ENCODE assay signal across 20 cellular contexts in the genomic region with DNA sequence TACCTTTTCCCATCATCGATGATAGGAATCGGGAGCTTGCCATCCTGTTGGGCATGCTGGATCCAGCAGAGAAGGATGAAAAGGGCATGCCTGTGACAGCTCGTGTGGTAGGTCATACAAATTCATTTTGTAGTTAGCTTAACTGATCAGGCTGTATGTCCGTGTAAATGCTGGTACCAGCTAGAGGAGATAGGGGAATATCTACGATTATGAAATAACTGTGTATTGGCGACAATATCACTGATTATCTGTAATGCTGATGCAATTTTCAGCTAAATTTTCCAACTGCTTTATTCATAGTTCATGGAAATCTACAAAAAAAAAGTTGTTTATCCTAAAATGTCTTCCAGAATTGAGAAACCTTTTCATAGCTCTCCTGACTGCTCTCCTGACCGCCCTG. TPM values are rescaled to one million over a fixed set of nuclear protein-coding genes. Genes with fewer than 3 reads are reported as not detected.
DNase-seq lines count a peak whose midpoint lies in the region; ATAC-seq, FAIRE-seq and TF ChIP-seq lines count a peak whose summit lies in the region.
"Had no signal": no experiment of that assay in that cellular context is flagged by ENCODE, and none has a peak within 500 bp of the region (broad histone marks: within the 10 kb centered on the region; RNA-seq: fewer than 3 reads in every experiment).

No MANE protein-coding gene starts in this region.

- no peaks in the 10 kb centered on the region for H3K9me3 ChIP-seq in HepG2 (ENCODE audit: low read length)
- no peaks in the 10 kb centered on the region for H3K9me3 ChIP-seq in right lobe of liver
- H3K9me3 ChIP-seq in K562 (replicated peaks; ENCODE audit: control insufficient read depth, insufficient read depth, low read depth, low read length) = no peaks in the 10 kb centered on the region
- H3K9me3 ChIP-seq: A549, Caco-2 had no signal

- H3K4me3 ChIP-seq in HepG2 (replicated peaks in 1 of 3; ENCODE audit: insufficient read depth in 1 of 3, low read depth in 2 of 3, low read length in 3 of 3) (no peak overlapping the region), right lobe of liver (no peak overlapping the region), K562 (no peak overlapping the region), mesendoderm (ENCODE audit: low read length) (no peak overlapping the region)
- H3K4me3 ChIP-seq: A549, GM23248 had no signal

- H2BK5ac ChIP-seq in mesendoderm (ENCODE audit: low read length) = no peak overlapping the region

- H2BK15ac ChIP-seq in mesendoderm (replicated peaks; ENCODE audit: low read depth) = no peak overlapping the region

- no peaks in the 10 kb centered on the region for H3K9me1 ChIP-seq in K562 (ENCODE audit: control insufficient read depth, insufficient read depth, low read length)

- ATAC-seq in activated CD4-positive, alpha-beta T cell treated with anti-CD3 and anti-CD28 coated beads for 36 hours = no peak
- ATAC-seq in HepG2 = no peak
- no peak for ATAC-seq in right lobe of liver
- no peak for ATAC-seq in K562
- ATAC-seq in stimulated activated effector memory CD8-positive, alpha-beta T cell treated with anti-CD3 and anti-CD28 coated beads, Interleukin-12 subunit alpha, Interleukin-12 subunit beta, amount 100 ng/mL, for 72 hours = no peak
- ATAC-seq: A549 had no signal

- H2BK120ac ChIP-seq in mesendoderm (ENCODE audit: low read depth, low read length) = no peak overlapping the region

- no peak for DNase-seq in activated CD4-positive, alpha-beta T cell treated with anti-CD3 and anti-CD28 coated beads for 36 hours
- DNase-seq in activated CD4-positive, alpha-beta T cell treated with anti-CD3 and anti-CD28 coated beads for 1 hour = no peak
- DNase-seq in HepG2 (ENCODE audit: low spot score) (no peak), right lobe of liver (no peak), K562 (ENCODE audit: extremely low read depth in 1 of 4, low spot score in 3 of 4) (no peak), osteocyte (ENCODE audit: extremely low spot score, unreplicated experiment) (no peak), mesendoderm (no peak)
- no peak for DNase-seq in stimulated activated effector memory CD8-positive, alpha-beta T cell treated with anti-CD3 and anti-CD28 coated beads, Interleukin-12 subunit alpha, Interleukin-12 subunit beta, amount 100 ng/mL, for 72 hours (ENCODE audit: low spot score in 2 of 2)
- DNase-seq: AML-193; Caco-2; CD4-positive, alpha-beta T cell; GDM1; GM23248; HCEC 1CT; IMR-90 had no signal

- CTCF ChIA-PET in activated CD4-positive, alpha-beta T cell treated with anti-CD3 and anti-CD28 coated beads for 36 hours (lab: Charles Lee) = interaction anchor here (1.1 to 1.2 kb wide), 2 partner anchors 10 to 15 kb away, joined by 4 read pairs; no protein-coding TSS in a partner anchor
- CTCF ChIA-PET in HepG2 (lab: Yijun Ruan, JAX; ENCODE audit: low intra/inter-chr PET ratio, low total read pairs) = no interaction called here
- CTCF ChIA-PET in K562 (lab: Yijun Ruan, JAX; ENCODE audit: low intra/inter-chr PET ratio) = no interaction called here

- H3K27ac Mint-ChIP-seq in activated CD4-positive, alpha-beta T cell treated with anti-CD3 and anti-CD28 coated beads for 36 hours = peak overlapping the region; percentile 49
- H3K27ac Mint-ChIP-seq in stimulated activated effector memory CD8-positive, alpha-beta T cell treated with anti-CD3 and anti-CD28 coated beads, Interleukin-12 subunit alpha, Interleukin-12 subunit beta, amount 100 ng/mL, for 72 hours = peak overlapping the region; percentile 3
- H3K27ac Mint-ChIP-seq in osteocyte (ENCODE audit: unreplicated experiment) = no peak overlapping the region
- H3K27ac Mint-ChIP-seq: CD4-positive, alpha-beta T cell had no signal

- FAIRE-seq in HepG2 (lab: Jason Lieb, UNC) = no peak
- no peak for FAIRE-seq in K562 (lab: Jason Lieb, UNC)
- FAIRE-seq: A549, H54 had no signal

- no peak overlapping the region for H3K4ac ChIP-seq in mesendoderm (ENCODE audit: low read depth, low read length)

- no peak overlapping the region for H3K4me3 Mint-ChIP-seq in activated CD4-positive, alpha-beta T cell treated with anti-CD3 and anti-CD28 coated beads for 36 hours
- H3K4me3 Mint-ChIP-seq in stimulated activated effector memory CD8-positive, alpha-beta T cell treated with anti-CD3 and anti-CD28 coated beads, Interleukin-12 subunit alpha, Interleukin-12 subunit beta, amount 100 ng/mL, for 72 hours = no peak overlapping the region
- no peak overlapping the region for H3K4me3 Mint-ChIP-seq in osteocyte (ENCODE audit: unreplicated experiment)
- H3K4me3 Mint-ChIP-seq: CD4-positive, alpha-beta T cell had no signal

- H3K79me2 ChIP-seq in HepG2 (ENCODE audit: insufficient read depth, low read length) = peaks cover 16% of the 10 kb centered on the region
- H3K79me2 ChIP-seq in K562 (ENCODE audit: control insufficient read depth, insufficient read depth, low read length) = peaks cover 31% of the 10 kb centered on the region
- peaks cover 2% of the 10 kb centered on the region for H3K79me2 ChIP-seq in mesendoderm (ENCODE audit: control insufficient read depth, insufficient read depth, low read length)

- no peaks in the 10 kb centered on the region for H3K27me3 ChIP-seq in HepG2 (ENCODE audit: control insufficient read depth in 1 of 2, insufficient read depth in 2 of 2, low read length in 2 of 2)
- no peaks in the 10 kb centered on the region for H3K27me3 ChIP-seq in right lobe of liver
- no peaks in the 10 kb centered on the region for H3K27me3 ChIP-seq in K562 (ENCODE audit: control insufficient read depth in 2 of 2, insufficient read depth in 2 of 2, low read length in 2 of 2)
- H3K27me3 ChIP-seq in mesendoderm (ENCODE audit: insufficient read depth, low read length, poor library complexity) = no peaks in the 10 kb centered on the region

- H3K27me3 Mint-ChIP-seq in activated CD4-positive, alpha-beta T cell treated with anti-CD3 and anti-CD28 coated beads for 36 hours = no peaks in the 10 kb centered on the region
- no peaks in the 10 kb centered on the region for H3K27me3 Mint-ChIP-seq in osteocyte (ENCODE audit: unreplicated experiment)
- H3K27me3 Mint-ChIP-seq: CD4-positive, alpha-beta T cell had no signal

- H3K4me2 ChIP-seq in HepG2 (ENCODE audit: low read depth, low read length) (no peak overlapping the region), K562 (ENCODE audit: insufficient read depth, low read length) (no peak overlapping the region), mesendoderm (ENCODE audit: low read length) (no peak overlapping the region)
- H3K4me2 ChIP-seq: A549 had no signal

- H2AFZ ChIP-seq in HepG2 (ENCODE audit: low read length) (no peak overlapping the region), K562 (ENCODE audit: low read depth, low read length) (no peak overlapping the region)
- H2AFZ ChIP-seq: GM23248 had no signal

- H3K9ac ChIP-seq in HepG2 (ENCODE audit: insufficient read depth, low read depth, low read length) (no peak overlapping the region), K562 (ENCODE audit: insufficient read depth in 1 of 2, low read depth in 2 of 2, low read length in 2 of 2) (no peak overlapping the region), mesendoderm (ENCODE audit: low read length) (no peak overlapping the region)
- H3K9ac ChIP-seq: GM23248 had no signal

- peaks cover 58% of the 10 kb centered on the region for H3K36me3 Mint-ChIP-seq in activated CD4-positive, alpha-beta T cell treated with anti-CD3 and anti-CD28 coated beads for 36 hours (ENCODE audit: low read depth)
- peaks cover 96% of the 10 kb centered on the region for H3K36me3 Mint-ChIP-seq in stimulated activated effector memory CD8-positive, alpha-beta T cell treated with anti-CD3 and anti-CD28 coated beads, Interleukin-12 subunit alpha, Interleukin-12 subunit beta, amount 100 ng/mL, for 72 hours
- peaks cover 70% of the 10 kb centered on the region for H3K36me3 Mint-ChIP-seq in osteocyte (ENCODE audit: unreplicated experiment)

- TF ChIP-seq CTCF in HepG2 (CRISPR knock-in tag; IDR thresholded peaks at IDR 0.05) = no peak
- no peak for TF ChIP-seq CTCF in right lobe of liver (IDR thresholded peaks at IDR 0.05)
- TF ChIP-seq CTCF in K562 (IDR thresholded peaks at IDR 0.05 in 2 of 3, conservative IDR thresholded peaks at IDR 0.05 in 1 of 3; ENCODE audit: insufficient read depth in 2 of 3, low read depth in 1 of 3, low read length in 3 of 3) = no peak
- no peak for TF ChIP-seq CTCF in osteocyte (IDR thresholded peaks at IDR 0.05)

- no peak overlapping the region for H3K18ac ChIP-seq in mesendoderm (ENCODE audit: low read length)

- BruUV-seq in HepG2 (replicated peaks; lab: Mats Ljungman, UMichigan) (no TSS peak), K562 (replicated peaks; lab: Mats Ljungman, UMichigan) (no TSS peak)

- peaks cover 12% of the 10 kb centered on the region for H3K4me1 Mint-ChIP-seq in activated CD4-positive, alpha-beta T cell treated with anti-CD3 and anti-CD28 coated beads for 36 hours
- peaks cover 13% of the 10 kb centered on the region for H3K4me1 Mint-ChIP-seq in stimulated activated effector memory CD8-positive, alpha-beta T cell treated with anti-CD3 and anti-CD28 coated beads, Interleukin-12 subunit alpha, Interleukin-12 subunit beta, amount 100 ng/mL, for 72 hours
- no peaks in the 10 kb centered on the region for H3K4me1 Mint-ChIP-seq in osteocyte (ENCODE audit: unreplicated experiment)

- no peak overlapping the region for H3K23ac ChIP-seq in mesendoderm (ENCODE audit: low read length)

- intact Hi-C loops in activated CD4-positive, alpha-beta T cell treated with anti-CD3 and anti-CD28 coated beads for 36 hours (cut with DNase I, micrococcal nuclease) = no loop called here
- intact Hi-C loops in HepG2 (cut with micrococcal nuclease; ENCODE audit: unreplicated experiment) (no loop called here), right lobe of liver (cut with DNase I) (no loop called here), K562 (cut with micrococcal nuclease) (no loop called here)

- TF ChIP-seq POLR2A in HepG2 (IDR thresholded peaks at IDR 0.05; ENCODE audit: insufficient read depth in 1 of 2, low read depth in 2 of 2, low read length in 2 of 2) (no peak), right lobe of liver (IDR thresholded peaks at IDR 0.05) (no peak), K562 (conservative IDR thresholded peaks at IDR 0.05) (no peak)

- in situ Hi-C loops in HepG2 (cut with HindIII; ENCODE audit: extremely low pct_ligation_motif_present, low pct_unique_long_range_greater_than_20kb) (no loop called here), K562 (cut with MboI) (no loop called here)

- no peak overlapping the region for H3K27ac ChIP-seq in HepG2 (ENCODE audit: extremely low read length, insufficient read depth, low read length)
- no peak overlapping the region for H3K27ac ChIP-seq in right lobe of liver
- no peak overlapping the region for H3K27ac ChIP-seq in K562 (ENCODE audit: extremely low read depth, low read depth, low read length)
- no peak overlapping the region for H3K27ac ChIP-seq in mesendoderm (ENCODE audit: low read depth, low read length)
- H3K27ac ChIP-seq: 22Rv1, A549, C4-2B, GM23248, HL-60 had no signal

- H3K56ac ChIP-seq in mesendoderm (ENCODE audit: low read length) = no peak overlapping the region

- no peak overlapping the region for H2AK5ac ChIP-seq in mesendoderm (ENCODE audit: low read length)

- POLR2A ChIA-PET in activated CD4-positive, alpha-beta T cell treated with anti-CD3 and anti-CD28 coated beads for 36 hours (lab: Charles Lee) = no interaction called here
- POLR2A ChIA-PET in HepG2 (lab: Yijun Ruan, JAX) (interaction anchor here (3.0 kb wide), 1 partner anchor 8 kb away, joined by 18 read pairs; the partner anchor contains the start of gene PRDX6), K562 (lab: Yijun Ruan, JAX) (interaction anchor here (0.6 to 1.4 kb wide), 3 partner anchors 9 to 230 kb away, joined by 3 to 9 read pairs (median 4); partner anchors contain the start of genes KLHL20 and PRDX6)

- peaks cover 2% of the 10 kb centered on the region for H3K79me1 ChIP-seq in mesendoderm (ENCODE audit: low read length)

- H3K4me1 ChIP-seq in HepG2 (ENCODE audit: insufficient read depth, low read length) = peaks cover 21% of the 10 kb centered on the region
- H3K4me1 ChIP-seq in right lobe of liver = peaks cover 0 to 16% (median 7%) of the 10 kb centered on the region in 4 donors
- peaks cover 0 to under 1% of the 10 kb centered on the region in 2 experiments; a peak in 2 of 5 replicates for H3K4me1 ChIP-seq in K562 (replicated peaks in 1 of 2; ENCODE audit: control insufficient read depth in 2 of 2, insufficient read depth in 2 of 2, low read length in 2 of 2)
- no peaks in the 10 kb centered on the region for H3K4me1 ChIP-seq in mesendoderm (ENCODE audit: control insufficient read depth, low read depth, low read length)
- H3K4me1 ChIP-seq: A549 had no signal

- H4K5ac ChIP-seq in mesendoderm (ENCODE audit: low read length) = no peak overlapping the region

- WGBS in HepG2 (ENCODE audit: low lambda C conversion rate) = 98% methylated on average over 7 of the region's 7 CpGs
- WGBS in right lobe of liver (ENCODE audit: insufficient coverage, low coverage, low lambda C conversion rate, missing lambda C conversion rate) = 72% methylated on average over 7 of the region's 7 CpGs
- WGBS in K562 (ENCODE audit: insufficient coverage, low coverage, missing lambda C conversion rate) = 89% methylated on average over 7 of the region's 7 CpGs
- no CpG with 5 or more reads among the region's 7 CpGs for WGBS in mesendoderm (ENCODE audit: extremely low coverage, insufficient coverage, low lambda C conversion rate)

- no peaks in the 10 kb centered on the region for H3K9me3 Mint-ChIP-seq in activated CD4-positive, alpha-beta T cell treated with anti-CD3 and anti-CD28 coated beads for 36 hours (ENCODE audit: low read depth)
- H3K9me3 Mint-ChIP-seq in stimulated activated effector memory CD8-positive, alpha-beta T cell treated with anti-CD3 and anti-CD28 coated beads, Interleukin-12 subunit alpha, Interleukin-12 subunit beta, amount 100 ng/mL, for 72 hours = no peaks in the 10 kb centered on the region
- no peaks in the 10 kb centered on the region for H3K9me3 Mint-ChIP-seq in osteocyte (ENCODE audit: unreplicated experiment)
- H3K9me3 Mint-ChIP-seq: CD4-positive, alpha-beta T cell had no signal

- H4K20me1 ChIP-seq in HepG2 (ENCODE audit: insufficient read depth, low read length) (peaks cover 7% of the 10 kb centered on the region), K562 (replicated peaks; ENCODE audit: control insufficient read depth, insufficient read depth, low read length) (no peaks in the 10 kb centered on the region)

- no peak overlapping the region for H4K8ac ChIP-seq in mesendoderm (ENCODE audit: low read depth, low read length)

- TF ChIP-seq EP300 in HepG2 (IDR thresholded peaks at IDR 0.05; ENCODE audit: low read depth in 2 of 2, low read length in 2 of 2) (no peak), HepG2 (CRISPR knock-in tag; IDR thresholded peaks at IDR 0.05; ENCODE audit: borderline replicate concordance) (no peak), K562 (IDR thresholded peaks at IDR 0.05; ENCODE audit: low read length) (no peak)

- TF ChIP-seq RAD21 in HepG2 (CRISPR knock-in tag; IDR thresholded peaks at IDR 0.05) = no peak
- no peak for TF ChIP-seq RAD21 in K562 (CRISPR knock-in tag; conservative IDR thresholded peaks at IDR 0.05 in 1 of 2, IDR thresholded peaks at IDR 0.05 in 1 of 2)

- H3K36me3 ChIP-seq in HepG2 (replicated peaks in 1 of 2; ENCODE audit: control insufficient read depth in 1 of 2, insufficient read depth in 2 of 2, low read length in 2 of 2) (peaks cover 24 to 80% of the 10 kb centered on the region in 2 experiments), right lobe of liver (peaks cover 3 to 84% (median 71%) of the 10 kb centered on the region in 4 donors), K562 (ENCODE audit: control insufficient read depth, insufficient read depth, low read length) (peaks cover 88% of the 10 kb centered on the region), mesendoderm (ENCODE audit: control insufficient read depth, insufficient read depth, low read length) (peaks cover 18% of the 10 kb centered on the region)

RNA-seq across cellular contexts. Expression of gene PRDX6, which starts 8.3 kb away (rescaled TPM):
- 100 to 1,000 TPM; 103 to 125 TPM for total RNA-seq in activated CD4-positive, alpha-beta T cell treated with anti-CD3 and anti-CD28 coated beads for 36 hours
- total RNA-seq in HepG2 (2016; rRNA removed; fragmentation: Illumina TruSeq; extraction: Trizol) = 309 and 409 TPM in 2 replicates
- 101 and 108 TPM in 2 replicates for total RNA-seq in HepG2 (2016; cell fraction: cytosol; rRNA removed; fragmentation: Illumina TruSeq; extraction: Trizol; ENCODE audit: low read depth)
- 290 and 420 TPM in 2 replicates for total RNA-seq in HepG2 (2016; cell fraction: insoluble cytoplasmic fraction; rRNA removed; fragmentation: Illumina TruSeq; extraction: Trizol)
- 163 and 164 TPM in 2 replicates for total RNA-seq in HepG2 (2016; cell fraction: membrane; rRNA removed; fragmentation: Illumina TruSeq; extraction: Trizol)
- total RNA-seq in HepG2 (2016; cell fraction: nucleus; rRNA removed; fragmentation: Illumina TruSeq; extraction: Trizol) = 158 and 162 TPM in 2 replicates
- 182 and 224 TPM in 2 replicates for polyA plus RNA-seq in HepG2 (2011; rRNA removed)
- polyA plus RNA-seq in HepG2 (2011; cell fraction: cytosol; rRNA removed) = 148 and 182 TPM in 2 replicates
- 77.5 and 98.5 TPM in 2 replicates for polyA plus RNA-seq in HepG2 (2011; cell fraction: nucleus; rRNA removed)
- polyA plus RNA-seq in HepG2 (2012) = 214 and 298 TPM in 2 replicates
- polyA plus RNA-seq in HepG2 (2016; cell fraction: cytosol; fragmentation: Illumina TruSeq; extraction: Trizol; ENCODE audit: low read depth) = 220 and 232 TPM in 2 replicates
- polyA plus RNA-seq in HepG2 (2016; cell fraction: insoluble cytoplasmic fraction; fragmentation: Illumina TruSeq; extraction: Trizol; ENCODE audit: low read depth) = 592 and 617 TPM in 2 replicates
- polyA plus RNA-seq in HepG2 (2016; cell fraction: membrane; fragmentation: Illumina TruSeq; extraction: Trizol; ENCODE audit: low read depth) = 227 and 237 TPM in 2 replicates
- 302 and 311 TPM in 2 replicates for polyA plus RNA-seq in HepG2 (2016; cell fraction: nucleus; fragmentation: Illumina TruSeq; extraction: Trizol; ENCODE audit: insufficient read depth, low read depth)
- 405 and 1,001 TPM in 2 replicates for polyA minus RNA-seq in HepG2 (2011; rRNA and poly(A)+ RNA removed; ENCODE audit: low replicate concordance)
- 141 and 192 TPM in 2 replicates for polyA minus RNA-seq in HepG2 (2011; cell fraction: cytosol; rRNA and poly(A)+ RNA removed)
- polyA minus RNA-seq in HepG2 (2011; cell fraction: nucleus; rRNA and poly(A)+ RNA removed) = 97.6 and 120 TPM in 2 replicates
- 100 to 1,000 TPM; 213 to 552 (median 407) TPM for total RNA-seq in right lobe of liver
- total RNA-seq in K562 (2011; cell fraction: chromatin; rRNA removed; ENCODE audit: low replicate concordance) = 92.6 and 207 TPM in 2 replicates
- total RNA-seq in K562 (2011; cell fraction: nucleolus; rRNA removed) = 94.7 and 99.7 TPM in 2 replicates
- total RNA-seq in K562 (2011; cell fraction: nucleoplasm; rRNA removed) = 162 and 225 TPM in 2 replicates
- 288 and 356 TPM in 2 replicates for total RNA-seq in K562 (2014; rRNA removed)
- 610 and 692 TPM in 2 replicates for total RNA-seq in K562 (2014; rRNA removed; fragmentation: Illumina TruSeq; extraction: Trizol)
- total RNA-seq in K562 (2015; rRNA removed; fragmentation: Illumina TruSeq; extraction: Trizol) = 447 and 473 TPM in 2 replicates
- 540 and 565 TPM in 2 replicates for total RNA-seq in K562 (2021)
- 667 and 707 TPM in 2 replicates for polyA plus RNA-seq in K562 (2011; rRNA removed)
- polyA plus RNA-seq in K562 (2011; cell fraction: cytosol; rRNA removed) = 284 and 513 TPM in 2 replicates
- 318 and 427 TPM in 2 replicates for polyA plus RNA-seq in K562 (2011; cell fraction: nucleus; rRNA removed)
- 371 and 470 TPM in 2 replicates for polyA plus RNA-seq in K562 (2012)
- polyA plus RNA-seq in K562 (2014; fragmentation: Illumina TruSeq; extraction: Trizol) = 636 and 642 TPM in 2 replicates
- 1,000 to 10,000 TPM in 1 of 2 experiments, 100 to 1,000 TPM in 1; 884 to 1,082 TPM for polyA plus RNA-seq in K562 (2014; fragmentation: Nextera tagmentation; extraction: Ambion mirVana)
- polyA plus RNA-seq in K562 (2014; rRNA removed) = 277 and 291 TPM in 2 replicates
- 909 and 927 TPM in 2 replicates for polyA minus RNA-seq in K562 (2011; rRNA and poly(A)+ RNA removed)
- 447 and 551 TPM in 2 replicates for polyA minus RNA-seq in K562 (2011; cell fraction: cytosol; rRNA and poly(A)+ RNA removed)
- 125 and 223 TPM in 2 replicates for polyA minus RNA-seq in K562 (2011; cell fraction: nucleus; rRNA and poly(A)+ RNA removed)
- total RNA-seq in osteocyte = 146 and 148 TPM in 2 replicates
- polyA plus RNA-seq in mesendoderm (2013, experiment 1 of 2) = 282 TPM
- polyA plus RNA-seq in mesendoderm (2013, experiment 2 of 2) = 283 TPM
